1 cellular context compared by ENCODE assay signal in the genomic region with DNA sequence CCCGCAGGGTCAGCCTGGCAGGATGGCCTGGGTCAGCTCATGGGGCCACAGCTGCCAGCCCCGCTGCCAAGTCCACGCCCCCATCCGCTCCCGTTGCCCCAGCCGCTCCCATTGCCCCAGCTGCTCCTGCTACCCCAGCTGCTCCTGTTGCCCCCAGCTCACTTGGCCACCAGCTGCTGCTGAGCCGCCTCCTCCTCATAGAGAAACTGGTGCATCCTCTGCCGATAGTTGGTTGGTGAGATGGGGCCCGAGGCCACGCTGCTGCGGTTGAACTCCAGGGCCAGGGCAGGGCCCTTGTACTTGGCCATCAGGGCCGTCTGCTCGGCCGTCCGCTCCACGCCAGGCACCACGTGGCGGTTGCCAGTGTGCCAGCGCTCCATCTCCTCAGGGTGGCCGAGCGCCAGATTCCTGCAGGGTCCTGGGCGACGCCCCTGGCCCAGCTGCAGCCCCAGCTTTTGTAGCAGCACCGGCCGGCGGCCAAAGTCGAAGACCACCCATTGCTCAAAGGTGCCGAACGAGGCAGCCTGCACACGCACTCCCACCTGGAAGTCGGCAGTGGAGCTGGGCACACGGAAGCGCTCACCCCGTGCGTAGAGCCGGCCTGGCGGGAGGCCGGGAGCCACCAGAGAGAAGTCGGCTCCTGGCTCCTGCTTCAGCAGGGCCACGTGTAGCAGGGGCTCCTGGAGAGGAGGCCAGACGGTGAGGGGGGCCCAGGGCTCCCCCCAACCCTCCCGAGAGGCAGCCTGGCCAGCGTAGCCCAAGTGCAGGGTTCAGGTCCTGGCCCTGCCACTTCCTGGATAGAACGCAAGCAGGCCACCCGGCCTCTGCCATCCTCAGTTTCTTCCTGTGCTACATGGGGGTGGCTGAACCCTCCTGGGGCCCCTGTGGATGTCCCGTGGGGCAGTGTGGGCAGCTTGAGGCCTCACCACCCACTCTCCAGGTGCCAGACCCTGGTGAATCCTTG.
TF ChIP-seq lines count a peak whose summit lies in the region.

No MANE protein-coding gene starts in this region.

TF ChIP-seq in GM12878, 131 proteins besides CTCF, POLR2A, EP300 and RAD21:
- no peak for TF ChIP-seq RBBP5 (conservative IDR thresholded peaks at IDR 0.05)
- no peak for TF ChIP-seq MEF2B (IDR thresholded peaks at IDR 0.05; ENCODE audit: partially characterized antibody, poor library complexity, severe bottlenecking)
- no peak for TF ChIP-seq IRF4 (IDR thresholded peaks at IDR 0.05; ENCODE audit: low read depth, low read length)
- no peak for TF ChIP-seq HDAC6 (IDR thresholded peaks at IDR 0.05; ENCODE audit: unreplicated experiment)
- TF ChIP-seq CBX5 (IDR thresholded peaks at IDR 0.05; ENCODE audit: low read depth): no peak
- TF ChIP-seq YY1 (IDR thresholded peaks at IDR 0.05; ENCODE audit: low read depth, low read length): no peak
- no peak for TF ChIP-seq SIN3A (IDR thresholded peaks at IDR 0.05; ENCODE audit: low read depth, low read length)
- no peak for TF ChIP-seq ZNF622 (IDR thresholded peaks at IDR 0.05)
- TF ChIP-seq DPF2 (IDR thresholded peaks at IDR 0.05): no peak
- TF ChIP-seq PAX5 (IDR thresholded peaks at IDR 0.05; ENCODE audit: borderline replicate concordance, low read depth, low read length): no peak
- no peak for TF ChIP-seq RB1 (IDR thresholded peaks at IDR 0.05; ENCODE audit: borderline replicate concordance)
- no peak for TF ChIP-seq TAF1 (IDR thresholded peaks at IDR 0.05; ENCODE audit: borderline replicate concordance, low read depth, low read length)
- TF ChIP-seq, protein P1, sequence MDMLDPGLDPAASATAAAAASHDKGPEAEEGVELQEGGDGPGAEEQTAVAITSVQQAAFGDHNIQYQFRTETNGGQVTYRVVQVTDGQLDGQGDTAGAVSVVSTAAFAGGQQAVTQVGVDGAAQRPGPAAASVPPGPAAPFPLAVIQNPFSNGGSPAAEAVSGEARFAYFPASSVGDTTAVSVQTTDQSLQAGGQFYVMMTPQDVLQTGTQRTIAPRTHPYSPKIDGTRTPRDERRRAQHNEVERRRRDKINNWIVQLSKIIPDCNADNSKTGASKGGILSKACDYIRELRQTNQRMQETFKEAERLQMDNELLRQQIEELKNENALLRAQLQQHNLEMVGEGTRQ (IDR thresholded peaks at IDR 0.05; ENCODE audit: borderline replicate concordance, low read depth, low read length): no peak
- TF ChIP-seq SMAD5 (IDR thresholded peaks at IDR 0.05; ENCODE audit: low read depth): no peak
